ENCODE assay signal across 23 cellular contexts in genomic region chr5:88398316-88398715, GRCh38.
A peak's percentile ranks its signal among the peaks of the same experiment; 100 is the strongest.
DNase-seq lines count a peak whose midpoint lies in the region; FAIRE-seq and TF ChIP-seq lines count a peak whose summit lies in the region.
"Had no signal": no experiment of that assay in that cellular context is flagged by ENCODE, and none has a peak within 500 bp of the region (broad histone marks: within the 10 kb centered on the region; RNA-seq: fewer than 3 reads in every experiment).

No MANE protein-coding gene starts in this region.

- peaks cover 0 to 2% (median 0%) of the 10 kb centered on the region in 6 donors for H3K9me3 Mint-ChIP-seq in immature natural killer cell
- H3K9me3 Mint-ChIP-seq: activated CD4-positive, alpha-beta memory T cell treated with anti-CD3 and anti-CD28 coated beads, Interleukin-2, amount 10 ng/mL, durations not matched to agents 7 days and 5 days; HFFc6; naive thymus-derived CD8-positive, alpha-beta T cell had no signal

- in situ Hi-C loops in G401 (cut with HindIII; ENCODE audit: low sequenced_read_pairs), result no loop called here

- peak overlapping the region; percentile 39 for H3K4me3 ChIP-seq in neuron (ENCODE audit: low read length)

- H3K27me3 Mint-ChIP-seq in immature natural killer cell (ENCODE audit: low read depth in 3 of 3), result peaks cover 0 to 6% (median 4%) of the 10 kb centered on the region in 3 donors

- no peaks in the 10 kb centered on the region for H3K36me3 Mint-ChIP-seq in immature natural killer cell
- H3K36me3 Mint-ChIP-seq: CD14-positive monocyte; naive thymus-derived CD8-positive, alpha-beta T cell had no signal

- H3K27ac Mint-ChIP-seq in immature natural killer cell, result no peak overlapping the region
- H3K27ac Mint-ChIP-seq: activated CD4-positive, alpha-beta memory T cell treated with anti-CD3 and anti-CD28 coated beads, Interleukin-2, amount 10 ng/mL, durations not matched to agents 7 days and 5 days; HFFc6; naive thymus-derived CD8-positive, alpha-beta T cell had no signal

- H3K4me1 ChIP-seq in neuron (ENCODE audit: insufficient read depth, low read length), result peaks cover 63% of the 10 kb centered on the region
- H3K4me1 ChIP-seq: psoas muscle, vagina had no signal

- no peaks in the 10 kb centered on the region for H3K27me3 ChIP-seq in neuron (ENCODE audit: insufficient read depth, low read length)
- H3K27me3 ChIP-seq: heart left ventricle, vagina had no signal

- DNase-seq in G401 (ENCODE audit: low spot score), result peak; percentile 60
- DNase-seq in hippocampal formation (lab: John Stamatoyannopoulos, UW), result peak; percentile 8 to 65
- DNase-seq in H54 (ENCODE audit: insufficient read length, low spot score), result no peak
- DNase-seq in NCI-H526 (lab: John Stamatoyannopoulos, UW), result no peak
- no peak for DNase-seq in RWPE1 (ENCODE audit: low spot score)
- DNase-seq in immature natural killer cell, result no peak
- DNase-seq: activated CD4-positive, alpha-beta memory T cell treated with anti-CD3 and anti-CD28 coated beads, Interleukin-2, amount 10 ng/mL, durations not matched to agents 7 days and 5 days; activated naive CD4-positive, alpha-beta T cell; HFFc6; naive thymus-derived CD8-positive, alpha-beta T cell; OCI-M1; SIG-M5; small intestine; stimulated activated CD4-positive, alpha-beta T cell treated with anti-CD3 and anti-CD28 coated beads, Interleukin-2, amount 100 ng/mL, for 48 hours had no signal

- no peak for FAIRE-seq in H54 (lab: Jason Lieb, UNC)
- FAIRE-seq: endometrium, GM12892, islet of Langerhans had no signal

- H3K9me3 ChIP-seq in neuron (ENCODE audit: low read length), result no peaks in the 10 kb centered on the region
- H3K9me3 ChIP-seq: heart left ventricle, psoas muscle, vagina had no signal

- H3K4me1 Mint-ChIP-seq in immature natural killer cell, result no peaks in the 10 kb centered on the region
- H3K4me1 Mint-ChIP-seq: activated CD4-positive, alpha-beta memory T cell treated with anti-CD3 and anti-CD28 coated beads, Interleukin-2, amount 10 ng/mL, durations not matched to agents 7 days and 5 days; CD14-positive monocyte had no signal

- no peak overlapping the region for H3K4me3 Mint-ChIP-seq in immature natural killer cell
- H3K4me3 Mint-ChIP-seq: activated CD4-positive, alpha-beta memory T cell treated with anti-CD3 and anti-CD28 coated beads, Interleukin-2, amount 10 ng/mL, durations not matched to agents 7 days and 5 days; CD14-positive monocyte; naive thymus-derived CD8-positive, alpha-beta T cell had no signal

- no peak overlapping the region for H2AFZ ChIP-seq in neuron (ENCODE audit: low read depth, low read length)

- POLR2A ChIA-PET in RWPE1 (lab: Yijun Ruan, JAX; ENCODE audit: low non-redundant PET), result no interaction called here

- TF ChIP-seq POLR2A in H54 (IDR thresholded peaks at IDR 0.05; ENCODE audit: low read depth, low read length), result no peak

- no peaks in the 10 kb centered on the region for H3K36me3 ChIP-seq in neuron (ENCODE audit: insufficient read depth, low read length)
- H3K36me3 ChIP-seq: heart left ventricle, vagina had no signal

- no peak for TF ChIP-seq CTCF in RWPE1 (conservative IDR thresholded peaks at IDR 0.05; ENCODE audit: low read depth)

- CTCF ChIA-PET in RWPE1 (lab: Yijun Ruan, JAX), result interaction anchor here (0.6 kb wide), 1 partner anchor 177 kb away, joined by 5 read pairs; no protein-coding TSS in a partner anchor

- H3K27ac ChIP-seq in angular gyrus (ENCODE audit: low read depth, low read length) (peak overlapping the region; percentile 22), RWPE1 (no peak overlapping the region)
- H3K27ac ChIP-seq: heart left ventricle, psoas muscle, vagina had no signal

Comparison
In these comparisons a context has a peak if more than half of its experiments do, and no peak if none do; other contexts are left out.
1. DNase-seq: peak in G401 (single experiment) and hippocampal formation (2 of 2); none in H54 (single experiment), NCI-H526 (0 of 2), RWPE1 (single experiment) and immature natural killer cell (0 of 3).